ENCODE assay signal across 8 cellular contexts in genomic region chr1:40507973-40508372, GRCh38. TPM values are rescaled to one million over a fixed set of nuclear protein-coding genes. Genes with fewer than 3 reads are reported as not detected.
DNase-seq lines count a peak whose midpoint lies in the region; ATAC-seq and TF ChIP-seq lines count a peak whose summit lies in the region.

No MANE protein-coding gene starts in this region.

- ATAC-seq in HG03159 (IDR thresholded peaks at IDR 0.05; ENCODE audit: unreplicated experiment) (no peak), GM19397 (IDR thresholded peaks at IDR 0.05; ENCODE audit: unreplicated experiment) (no peak)

- WGBS in mesenchymal stem cell = 50% methylated on average over 3 of the region's 6 CpGs

- H3K27ac ChIP-seq in brain microvascular endothelial cell (peak overlapping the region; percentile 17), mesenchymal stem cell (ENCODE audit: low read length, poor library complexity, severe bottlenecking) (peak overlapping the region; percentile 84)

- peaks cover 11% of the 10 kb centered on the region for H3K4me1 Mint-ChIP-seq in activated naive CD4-positive, alpha-beta T cell treated with anti-CD3 and anti-CD28 coated beads, Interleukin-2, amount 50 U/mL, for 24 hours
- peaks cover 9% of the 10 kb centered on the region for H3K4me1 Mint-ChIP-seq in type B pancreatic cell (ENCODE audit: unreplicated experiment)

- H2AFZ ChIP-seq in mesenchymal stem cell (ENCODE audit: low read depth, low read length) = peak overlapping the region; percentile 20

- peak overlapping the region; percentile 83 to 96 for H3K4ac ChIP-seq in mesenchymal stem cell (ENCODE audit: low read depth in 1 of 2, low read length in 2 of 2)

- H3K27me3 ChIP-seq in brain microvascular endothelial cell (replicated peaks) (no peaks in the 10 kb centered on the region), mesenchymal stem cell (ENCODE audit: control insufficient read depth in 1 of 2, insufficient read depth in 1 of 2, low read length in 2 of 2) (no peaks in the 10 kb centered on the region)

- H3K27ac Mint-ChIP-seq in activated naive CD4-positive, alpha-beta T cell treated with anti-CD3 and anti-CD28 coated beads, Interleukin-2, amount 50 U/mL, for 24 hours = peak overlapping the region; percentile 41
- peak overlapping the region; percentile 72 for H3K27ac Mint-ChIP-seq in type B pancreatic cell

- H4K8ac ChIP-seq in mesenchymal stem cell (ENCODE audit: low read length) = peak overlapping the region; percentile 95

- peak overlapping the region; percentile 91 for H3K4me3 Mint-ChIP-seq in activated naive CD4-positive, alpha-beta T cell treated with anti-CD3 and anti-CD28 coated beads, Interleukin-2, amount 50 U/mL, for 24 hours
- H3K4me3 Mint-ChIP-seq in type B pancreatic cell = peak overlapping the region; percentile 85

- H3K9me3 ChIP-seq in mesenchymal stem cell (ENCODE audit: control insufficient read depth, low read length) = peaks cover 36% of the 10 kb centered on the region

- H3K23ac ChIP-seq in mesenchymal stem cell (ENCODE audit: low read length in 2 of 2) = no peak overlapping the region

- H3K4me1 ChIP-seq in mesenchymal stem cell (ENCODE audit: control insufficient read depth, insufficient read depth, low read depth, low read length) = peaks cover 4% of the 10 kb centered on the region

- peaks cover 18% of the 10 kb centered on the region for H3K79me1 ChIP-seq in mesenchymal stem cell (replicated peaks; ENCODE audit: low read length, poor library complexity, severe bottlenecking)

- H2AK5ac ChIP-seq in mesenchymal stem cell (ENCODE audit: low read length, severe bottlenecking) = no peak overlapping the region

- H3K36me3 ChIP-seq in brain microvascular endothelial cell (replicated peaks) = no peaks in the 10 kb centered on the region
- H3K36me3 ChIP-seq in mesenchymal stem cell (ENCODE audit: control insufficient read depth in 1 of 2, insufficient read depth in 2 of 2, low read depth in 1 of 2, low read length in 2 of 2) = peaks cover 3 to 13% of the 10 kb centered on the region in 2 experiments

- in situ Hi-C loops in brain microvascular endothelial cell (cut with HindIII; ENCODE audit: low pct_ligation_motif_present, low sequenced_read_pairs) = no loop called here

- H3K18ac ChIP-seq in mesenchymal stem cell (ENCODE audit: low read depth in 1 of 2, low read length in 2 of 2) = peak overlapping the region; percentile 94 to 96

- H3K9me3 Mint-ChIP-seq in activated naive CD4-positive, alpha-beta T cell treated with anti-CD3 and anti-CD28 coated beads, Interleukin-2, amount 50 U/mL, for 24 hours = peaks cover 10% of the 10 kb centered on the region
- H3K9me3 Mint-ChIP-seq in type B pancreatic cell = peaks cover 21% of the 10 kb centered on the region

- H2BK5ac ChIP-seq in mesenchymal stem cell (ENCODE audit: low read depth, low read length, poor library complexity, severe bottlenecking) = peak overlapping the region; percentile 61

- no peak for TF ChIP-seq CTCF in brain microvascular endothelial cell (IDR thresholded peaks at IDR 0.05; ENCODE audit: low read depth, low read length, missing control alignments)
- no peak for TF ChIP-seq CTCF in type B pancreatic cell (conservative IDR thresholded peaks at IDR 0.05)

- no peak for DNase-seq in activated naive CD4-positive, alpha-beta T cell treated with Interleukin-2 at 50 U/mL for 16 hours
- DNase-seq in brain microvascular endothelial cell (no peak), mesenchymal stem cell (no peak), type B pancreatic cell (ENCODE audit: extremely low spot score, unreplicated experiment) (no peak), H4 (ENCODE audit: low spot score) (no peak)

- H4K91ac ChIP-seq in mesenchymal stem cell (ENCODE audit: low read length) = no peak overlapping the region

- H2BK120ac ChIP-seq in mesenchymal stem cell (ENCODE audit: low read depth, low read length) = peak overlapping the region; percentile 87

- no peaks in the 10 kb centered on the region for H3K27me3 Mint-ChIP-seq in activated naive CD4-positive, alpha-beta T cell treated with anti-CD3 and anti-CD28 coated beads, Interleukin-2, amount 50 U/mL, for 24 hours
- H3K27me3 Mint-ChIP-seq in type B pancreatic cell = no peaks in the 10 kb centered on the region

- H3K9ac ChIP-seq in mesenchymal stem cell (ENCODE audit: low read length) = peak overlapping the region; percentile 95

- peaks cover 44% of the 10 kb centered on the region for H3K36me3 Mint-ChIP-seq in activated naive CD4-positive, alpha-beta T cell treated with anti-CD3 and anti-CD28 coated beads, Interleukin-2, amount 50 U/mL, for 24 hours
- peaks cover 41% of the 10 kb centered on the region for H3K36me3 Mint-ChIP-seq in type B pancreatic cell

- H3K4me3 ChIP-seq in brain microvascular endothelial cell (ENCODE audit: low read depth, low read length) = peak overlapping the region; percentile 68
- peak overlapping the region; percentile 71 to 87 for H3K4me3 ChIP-seq in mesenchymal stem cell (ENCODE audit: insufficient read depth in 1 of 2, low read depth in 1 of 2, low read length in 2 of 2)

- H2BK12ac ChIP-seq in mesenchymal stem cell (ENCODE audit: low read length in 2 of 2) = no peak overlapping the region

- peak overlapping the region; percentile 60 for H2BK15ac ChIP-seq in mesenchymal stem cell (ENCODE audit: low read depth, poor library complexity, severe bottlenecking)

- peak overlapping the region; percentile 98 for H3K4me2 ChIP-seq in mesenchymal stem cell (ENCODE audit: low read length, poor library complexity, severe bottlenecking)

- no peak overlapping the region for H3K14ac ChIP-seq in mesenchymal stem cell (ENCODE audit: low read length in 2 of 2)

RNA-seq across cellular contexts. Expression of gene EXO5, which starts 0.6 kb away (rescaled TPM):
- polyA plus RNA-seq in mesenchymal stem cell (2013, experiment 1 of 2) = 5.1 TPM
- 4.3 TPM for polyA plus RNA-seq in mesenchymal stem cell (2013, experiment 2 of 2)
- 10.9 and 14.3 TPM in 2 replicates for total RNA-seq in type B pancreatic cell (ENCODE audit: low replicate concordance)
- total RNA-seq in H4 (2014; rRNA removed; shearing (Covaris generic)) = 8.7 and 20.9 TPM in 2 replicates

RNA-seq across cellular contexts. Expression of gene ZNF684, which starts 23.5 kb away (rescaled TPM):
- polyA plus RNA-seq in mesenchymal stem cell (2013, experiment 1 of 2) = 2.4 TPM
- polyA plus RNA-seq in mesenchymal stem cell (2013, experiment 2 of 2) = 2.3 TPM
- 3.1 and 3.3 TPM in 2 replicates for total RNA-seq in type B pancreatic cell (ENCODE audit: low replicate concordance)
- total RNA-seq in H4 (2014; rRNA removed; shearing (Covaris generic)) = 3.2 and 6.1 TPM in 2 replicates

RNA-seq across cellular contexts. Expression of gene ZFP69, which starts 30.9 kb away (rescaled TPM):
- 2.0 TPM for polyA plus RNA-seq in mesenchymal stem cell (2013, experiment 1 of 2)
- polyA plus RNA-seq in mesenchymal stem cell (2013, experiment 2 of 2) = 1.8 TPM
- total RNA-seq in type B pancreatic cell (ENCODE audit: low replicate concordance) = 2.2 and 5.1 TPM in 2 replicates
- total RNA-seq in H4 (2014; rRNA removed; shearing (Covaris generic)) = 2.3 and 4.2 TPM in 2 replicates

RNA-seq across cellular contexts. Expression of gene ZFP69B, which starts 57.7 kb away (rescaled TPM):
- 2.9 TPM for polyA plus RNA-seq in mesenchymal stem cell (2013, experiment 1 of 2)
- polyA plus RNA-seq in mesenchymal stem cell (2013, experiment 2 of 2) = 2.5 TPM
- total RNA-seq in type B pancreatic cell (ENCODE audit: low replicate concordance) = 3.2 and 9.5 TPM in 2 replicates
- 3.5 and 5.2 TPM in 2 replicates for total RNA-seq in H4 (2014; rRNA removed; shearing (Covaris generic))
